Comparison of ENCODE assay signal across 14 cellular contexts in the genomic region with DNA sequence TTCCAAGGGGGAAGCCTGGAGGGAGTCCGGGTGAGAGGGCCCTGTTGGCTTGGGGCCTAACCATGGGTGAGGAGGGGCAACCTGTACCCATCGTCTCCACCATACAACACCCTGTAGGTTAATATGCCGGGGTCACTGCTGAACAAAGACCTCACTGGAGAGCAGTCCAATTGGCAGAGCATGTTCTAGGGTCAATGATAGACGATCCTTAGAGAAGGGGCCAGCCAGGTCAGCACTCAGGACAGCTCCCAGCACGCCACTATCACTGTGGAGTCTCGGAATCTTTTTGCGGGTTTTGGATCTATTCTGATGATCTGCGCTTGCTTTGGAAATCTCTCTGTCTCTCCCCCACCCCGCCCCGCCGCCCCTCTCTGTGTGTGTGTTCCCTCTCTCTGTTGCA.
DNase-seq lines count a peak whose midpoint lies in the region; ATAC-seq, FAIRE-seq and TF ChIP-seq lines count a peak whose summit lies in the region.
"Had no signal": no experiment of that assay in that cellular context is flagged by ENCODE, and none has a peak within 500 bp of the region (broad histone marks: within the 10 kb centered on the region; RNA-seq: fewer than 3 reads in every experiment).

No MANE protein-coding gene starts in this region.

- no peaks in the 10 kb centered on the region; the same call in 1 of the 2 replicates for H4K20me1 ChIP-seq in K562 (replicated peaks; ENCODE audit: control insufficient read depth, insufficient read depth, low read length)
- no peaks in the 10 kb centered on the region for H4K20me1 ChIP-seq in smooth muscle cell (ENCODE audit: low read depth)

- POLR2A ChIA-PET in K562 (lab: Yijun Ruan, JAX): no interaction called here

- H3K27ac ChIP-seq in K562 (ENCODE audit: extremely low read depth, low read depth, low read length): no peak overlapping the region
- H3K27ac ChIP-seq in smooth muscle cell (ENCODE audit: low read depth): no peak overlapping the region
- no peak overlapping the region for H3K27ac ChIP-seq in stomach
- H3K27ac ChIP-seq: adrenal gland, heart right ventricle, pancreas had no signal

- H3K4me2 ChIP-seq in K562 (ENCODE audit: insufficient read depth, low read length): no peak overlapping the region
- no peak overlapping the region for H3K4me2 ChIP-seq in smooth muscle cell

- H3F3A ChIP-seq in smooth muscle cell (ENCODE audit: low read depth): no peaks in the 10 kb centered on the region

- H3K9me3 ChIP-seq in K562 (replicated peaks; ENCODE audit: control insufficient read depth, insufficient read depth, low read depth, low read length) (no peaks in the 10 kb centered on the region), smooth muscle cell (replicated peaks; ENCODE audit: low read depth) (no peaks in the 10 kb centered on the region), stomach (no peaks in the 10 kb centered on the region)
- H3K9me3 ChIP-seq: adrenal gland, heart right ventricle, pancreas had no signal

- no peak for ATAC-seq in K562
- ATAC-seq: heart right ventricle, pancreas, Right ventricle myocardium inferior had no signal

- no TSS peak for BruUV-seq in K562 (replicated peaks; lab: Mats Ljungman, UMichigan)

- H3K4me1 ChIP-seq in K562 (replicated peaks in 1 of 2; ENCODE audit: control insufficient read depth in 2 of 2, insufficient read depth in 2 of 2, low read length in 2 of 2) (no peaks in the 10 kb centered on the region), smooth muscle cell (ENCODE audit: low read depth) (no peaks in the 10 kb centered on the region), stomach (no peaks in the 10 kb centered on the region)
- H3K4me1 ChIP-seq: adrenal gland, heart right ventricle, pancreas had no signal

- no peak for TF ChIP-seq CTCF in K562 (IDR thresholded peaks at IDR 0.05 in 2 of 3, conservative IDR thresholded peaks at IDR 0.05 in 1 of 3; ENCODE audit: insufficient read depth in 2 of 3, low read depth in 1 of 3, low read length in 3 of 3)
- no peak for TF ChIP-seq CTCF in smooth muscle cell (IDR thresholded peaks at IDR 0.05; ENCODE audit: borderline replicate concordance, insufficient read depth, poor library complexity, severe bottlenecking)
- no peak for TF ChIP-seq CTCF in stomach (IDR thresholded peaks at IDR 0.05)

- TF ChIP-seq POLR2A in K562 (conservative IDR thresholded peaks at IDR 0.05): no peak
- TF ChIP-seq POLR2A in stomach (IDR thresholded peaks at IDR 0.05): no peak

- no peaks in the 10 kb centered on the region for H3K79me2 ChIP-seq in K562 (ENCODE audit: control insufficient read depth, insufficient read depth, low read length)
- H3K79me2 ChIP-seq in smooth muscle cell (ENCODE audit: low read depth): no peaks in the 10 kb centered on the region

- no peak for FAIRE-seq in K562 (lab: Jason Lieb, UNC)
- FAIRE-seq: pancreas had no signal

- intact Hi-C loops in K562 (cut with micrococcal nuclease) (no loop called here), stomach (cut with DNase I; ENCODE audit: low total_unique reads) (no loop called here)

- H2AFZ ChIP-seq in K562 (ENCODE audit: low read depth, low read length): no peak overlapping the region
- H2AFZ ChIP-seq in smooth muscle cell (ENCODE audit: low read depth): no peak overlapping the region

- no peak for TF ChIP-seq RAD21 in K562 (CRISPR knock-in tag; conservative IDR thresholded peaks at IDR 0.05 in 1 of 2, IDR thresholded peaks at IDR 0.05 in 1 of 2)

- TF ChIP-seq EP300 in K562 (IDR thresholded peaks at IDR 0.05; ENCODE audit: low read length): no peak
- TF ChIP-seq EP300 in stomach (IDR thresholded peaks at IDR 0.05): no peak

- peaks cover 0 to 29% of the 10 kb centered on the region in 2 experiments; a peak in 3 of 5 replicates for H3K27me3 ChIP-seq in K562 (ENCODE audit: control insufficient read depth in 2 of 2, insufficient read depth in 2 of 2, low read length in 2 of 2)
- peaks cover 3% of the 10 kb centered on the region for H3K27me3 ChIP-seq in smooth muscle cell (ENCODE audit: low read depth)
- peaks cover 0 to 27% (median 6%) of the 10 kb centered on the region in 3 donors for H3K27me3 ChIP-seq in stomach
- H3K27me3 ChIP-seq: pancreas had no signal

- H3K36me3 ChIP-seq in K562 (ENCODE audit: control insufficient read depth, insufficient read depth, low read length) (no peaks in the 10 kb centered on the region), smooth muscle cell (ENCODE audit: low read depth) (no peaks in the 10 kb centered on the region), stomach (no peaks in the 10 kb centered on the region)
- H3K36me3 ChIP-seq: adrenal gland, heart right ventricle, pancreas had no signal

- H3K9ac ChIP-seq in K562 (ENCODE audit: insufficient read depth in 1 of 2, low read depth in 2 of 2, low read length in 2 of 2) (no peak overlapping the region), smooth muscle cell (ENCODE audit: low read depth) (no peak overlapping the region)

- peak; percentile 41 for DNase-seq in AG08396 (ENCODE audit: low spot score)
- peak; percentile 6 for DNase-seq in KBM-7
- DNase-seq in K562 (ENCODE audit: extremely low read depth in 1 of 4, low spot score in 3 of 4): peak in 1 of 4 experiments; percentile 5
- DNase-seq in islet precursor cell: peak; percentile 60
- no peak for DNase-seq in NOMO-1 treated with DMSO at 0.1 percent for 48 hours (lab: John Stamatoyannopoulos, UW; ENCODE audit: unreplicated experiment)
- DNase-seq in smooth muscle cell (lab: John Stamatoyannopoulos, UW; ENCODE audit: unreplicated experiment): no peak
- DNase-seq in stimulated activated CD4-positive, alpha-beta T cell treated with anti-CD3 and anti-CD28 coated beads, Interleukin-4, amount 100 ng/mL, for 24 hours: no peak
- DNase-seq in stomach: no peak
- DNase-seq: DMS 273 treated with DMSO at 0.1 percent for 48 hours, heart right ventricle, NCI-H187 treated with DMSO at 0.1 percent for 48 hours had no signal

- CTCF ChIA-PET in K562 (lab: Yijun Ruan, JAX; ENCODE audit: low intra/inter-chr PET ratio): no interaction called here

- 7% methylated on average over 9 of the region's 11 CpGs for WGBS in K562 (ENCODE audit: insufficient coverage, low coverage, missing lambda C conversion rate)
- 45% methylated on average over 11 of the region's 11 CpGs for WGBS in smooth muscle cell (ENCODE audit: low lambda C conversion rate)
- WGBS in stomach, 5 donors: 22 to 36% (median 36%) methylated on average over 11 of the region's 11 CpGs

- in situ Hi-C loops in KBM-7 (cut with MboI; ENCODE audit: low pct_unique_long_range_greater_than_20kb, low sequenced_read_pairs): no loop called here
- in situ Hi-C loops in K562 (cut with MboI): no loop called here

- no peaks in the 10 kb centered on the region for H3K9me1 ChIP-seq in K562 (ENCODE audit: control insufficient read depth, insufficient read depth, low read length)

- H3K4me3 ChIP-seq in K562: no peak overlapping the region
- no peak overlapping the region for H3K4me3 ChIP-seq in smooth muscle cell
- no peak overlapping the region for H3K4me3 ChIP-seq in stomach
- H3K4me3 ChIP-seq: adrenal gland, heart right ventricle, pancreas had no signal

TF ChIP-seq in K562, 482 proteins besides CTCF, POLR2A, EP300 and RAD21 (continues in another document):
- peak; percentile 83 for TF ChIP-seq MIER1 (IDR thresholded peaks at IDR 0.05; ENCODE audit: low read depth)
- TF ChIP-seq, protein P1, sequence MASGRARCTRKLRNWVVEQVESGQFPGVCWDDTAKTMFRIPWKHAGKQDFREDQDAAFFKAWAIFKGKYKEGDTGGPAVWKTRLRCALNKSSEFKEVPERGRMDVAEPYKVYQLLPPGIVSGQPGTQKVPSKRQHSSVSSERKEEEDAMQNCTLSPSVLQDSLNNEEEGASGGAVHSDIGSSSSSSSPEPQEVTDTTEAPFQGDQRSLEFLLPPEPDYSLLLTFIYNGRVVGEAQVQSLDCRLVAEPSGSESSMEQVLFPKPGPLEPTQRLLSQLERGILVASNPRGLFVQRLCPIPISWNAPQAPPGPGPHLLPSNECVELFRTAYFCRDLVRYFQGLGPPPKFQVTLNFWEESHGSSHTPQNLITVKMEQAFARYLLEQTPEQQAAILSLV (tag; IDR thresholded peaks at IDR 0.05): no peak
- TF ChIP-seq TFAP4 (CRISPR knock-in tag; IDR thresholded peaks at IDR 0.05; ENCODE audit: borderline replicate concordance): no peak
- TF ChIP-seq SP2 (IDR thresholded peaks at IDR 0.05; ENCODE audit: extremely low read depth, low read depth, low read length, poor library complexity, severe bottlenecking): no peak
- TF ChIP-seq PRDM10 (IDR thresholded peaks at IDR 0.05; ENCODE audit: partially characterized antibody): no peak
- no peak for TF ChIP-seq ZNF644 (tag; IDR thresholded peaks at IDR 0.05; ENCODE audit: low read depth)
- TF ChIP-seq SRSF7 (optimal IDR thresholded peaks at IDR 0.05; ENCODE audit: low read depth, low read length): no peak

Comparison
In these comparisons a context has a peak if more than half of its experiments do, and no peak if none do; other contexts are left out.
1. DNase-seq: peak in AG08396 (single experiment), KBM-7 (single experiment) and islet precursor cell (single experiment); none in NOMO-1 treated with DMSO at 0.1 percent for 48 hours (single experiment), smooth muscle cell (single experiment), stimulated activated CD4-positive, alpha-beta T cell treated with anti-CD3 and anti-CD28 coated beads, Interleukin-4, amount 100 ng/mL, for 24 hours (single experiment) and stomach (single experiment).